ENCODE assay signal across 8 cellular contexts in genomic region chr13:46168341-46168740, GRCh38. TPM values are rescaled to one million over a fixed set of nuclear protein-coding genes. Genes with fewer than 3 reads are reported as not detected.
DNase-seq lines count a peak whose midpoint lies in the region; ATAC-seq and TF ChIP-seq lines count a peak whose summit lies in the region.

No MANE protein-coding gene starts in this region.

- H3K27ac ChIP-seq in lower lobe of right lung, result no peak overlapping the region
- H3K27ac ChIP-seq in caudate nucleus (ENCODE audit: low read depth, low read length), result no peak overlapping the region

- peaks cover 79% of the 10 kb centered on the region for H3K4me1 ChIP-seq in lower lobe of right lung

- peak; percentile 26 to 41 for DNase-seq in activated CD4-positive, alpha-beta T cell treated with anti-CD3 and anti-CD28 coated beads, Interleukin-2, amount 50 U/mL, for 4 hours
- DNase-seq in lower lobe of right lung (peak; percentile 65), RPMI8226 (no peak), amygdala (lab: John Stamatoyannopoulos, UW) (no peak), caudate nucleus (lab: John Stamatoyannopoulos, UW) (no peak)

- ATAC-seq in HG03095 (IDR thresholded peaks at IDR 0.05; ENCODE audit: unreplicated experiment) (peak; percentile 29), lower lobe of right lung (peak; percentile 66 to 74), HG03025 (IDR thresholded peaks at IDR 0.05; ENCODE audit: low FRiP score, unreplicated experiment) (no peak)

- H3K9me3 ChIP-seq in lower lobe of right lung, result no peaks in the 10 kb centered on the region

- intact Hi-C loops in lower lobe of right lung (cut with DNase I), result no loop called here

- peak; percentile 32 for TF ChIP-seq POLR2A in GM10847 (IDR thresholded peaks at IDR 0.05; ENCODE audit: extremely low read depth, insufficient read length)

- no peaks in the 10 kb centered on the region for H3K36me3 ChIP-seq in lower lobe of right lung

- TF ChIP-seq CTCF in lower lobe of right lung (IDR thresholded peaks at IDR 0.05), result no peak

- no peaks in the 10 kb centered on the region for H3K27me3 ChIP-seq in lower lobe of right lung (ENCODE audit: low read depth)

- H3K4me3 ChIP-seq in lower lobe of right lung, result no peak overlapping the region

RNA-seq across cellular contexts. Expression of gene LCP1, which starts 13.6 kb away (rescaled TPM):
- total RNA-seq in lower lobe of right lung, result 371 TPM

RNA-seq across cellular contexts. Expression of gene LRRC63, which starts 43.4 kb away (rescaled TPM):
- 1.7 TPM for total RNA-seq in lower lobe of right lung

Comparison
In these comparisons a context has a peak if more than half of its experiments do, and no peak if none do; other contexts are left out.
1. DNase-seq: peak in activated CD4-positive, alpha-beta T cell treated with anti-CD3 and anti-CD28 coated beads, Interleukin-2, amount 50 U/mL, for 4 hours (2 of 2) and lower lobe of right lung (single experiment); none in RPMI8226 (single experiment), amygdala (0 of 56) and caudate nucleus (0 of 61).